Comparison of ENCODE assay signal across 11 cellular contexts in genomic region chr22:23245045-23245798, GRCh38.
DNase-seq lines count a peak whose midpoint lies in the region; ATAC-seq and TF ChIP-seq lines count a peak whose summit lies in the region.
"Had no signal": no experiment of that assay in that cellular context is flagged by ENCODE, and none has a peak within 500 bp of the region (broad histone marks: within the 10 kb centered on the region; RNA-seq: fewer than 3 reads in every experiment).

No MANE protein-coding gene starts in this region.

- H4K5ac ChIP-seq in H9 (ENCODE audit: insufficient read length, low read depth, low read length), result no peak overlapping the region

- peaks cover 2 to 13% (median 10%) of the 10 kb centered on the region in 3 experiments for H3K36me3 Mint-ChIP-seq in H9 (ENCODE audit: insufficient read depth in 1 of 3, low read depth in 3 of 3)

- H3K27me3 Mint-ChIP-seq in H9 (ENCODE audit: low read depth), result no peaks in the 10 kb centered on the region

- no peak overlapping the region for H3K4me2 ChIP-seq in H9 (ENCODE audit: insufficient read depth, insufficient read length, low read length)

- H2AFZ ChIP-seq in H9 (ENCODE audit: low read length), result no peak overlapping the region

- no peak overlapping the region for H2BK20ac ChIP-seq in H9 (ENCODE audit: low read depth, low read length, poor library complexity, severe bottlenecking)

- H3K14ac ChIP-seq in H9 (ENCODE audit: insufficient read depth, low read length), result no peak overlapping the region

- no peaks in the 10 kb centered on the region for H3K36me3 ChIP-seq in mucosa of descending colon (ENCODE audit: low read depth)
- H3K36me3 ChIP-seq in testis (ENCODE audit: low read depth, missing control alignments), result no peaks in the 10 kb centered on the region
- H3K36me3 ChIP-seq: HAP-1 had no signal

- H3K27me3 ChIP-seq in H9 (ENCODE audit: insufficient read depth, low read length) (no peaks in the 10 kb centered on the region), testis (no peaks in the 10 kb centered on the region)
- H3K27me3 ChIP-seq: dorsolateral prefrontal cortex had no signal

- H4K20me1 ChIP-seq in H9 (ENCODE audit: control insufficient read depth, insufficient read depth, insufficient read length), result no peaks in the 10 kb centered on the region

- no peak overlapping the region for H4K91ac ChIP-seq in H9 (ENCODE audit: insufficient read length, low read depth, low read length)

- no peak overlapping the region for H2BK15ac ChIP-seq in H9 (ENCODE audit: low read depth, low read length)

- peaks cover 25% of the 10 kb centered on the region; the same call in 1 of the 2 replicates for H3K79me2 ChIP-seq in H9 (ENCODE audit: insufficient read depth, low read length)

- H3K9ac ChIP-seq in H9 (ENCODE audit: extremely low read depth, insufficient read length, low read length), result no peak overlapping the region

- no peak overlapping the region for H2BK5ac ChIP-seq in H9 (ENCODE audit: insufficient read length, low read length)

- H3K56ac ChIP-seq in H9 (ENCODE audit: insufficient read length, low read depth, low read length), result no peak overlapping the region

- TF ChIP-seq CTCF in H9 (conservative IDR thresholded peaks at IDR 0.05) (no peak), astrocyte of the cerebellum (IDR thresholded peaks at IDR 0.05; ENCODE audit: low read depth, low read length, missing control alignments) (no peak), mucosa of descending colon (IDR thresholded peaks at IDR 0.05) (no peak), testis (IDR thresholded peaks at IDR 0.05) (no peak)

- peaks cover 4% of the 10 kb centered on the region for H3K23me2 ChIP-seq in H9 (ENCODE audit: insufficient read length, low read depth, low read length, poor library complexity, severe bottlenecking)

- H3K4me3 Mint-ChIP-seq in H9, result no peak overlapping the region; a peak in 1 of 5 replicates

- H3K9me3 ChIP-seq in H9 (ENCODE audit: control insufficient read depth, low read depth, low read length) (no peaks in the 10 kb centered on the region), mucosa of descending colon (no peaks in the 10 kb centered on the region), testis (no peaks in the 10 kb centered on the region)
- H3K9me3 ChIP-seq: HAP-1 had no signal

- no peak overlapping the region for H2BK120ac ChIP-seq in H9 (ENCODE audit: low read depth, low read length, poor library complexity, severe bottlenecking)

- no peak overlapping the region for H3K4ac ChIP-seq in H9 (ENCODE audit: low read depth, low read length)

- H3K27ac Mint-ChIP-seq in H9, result peak overlapping the region; percentile 78 to 96 (median 80); a peak in 6 of 7 replicates

- WGBS in H9 (ENCODE audit: extremely low coverage, insufficient read length, low lambda C conversion rate), result no CpG with 5 or more reads among the region's 17 CpGs
- 74 to 92% methylated on average over 17 of the region's 17 CpGs for WGBS in testis, 2 donors

- no peak overlapping the region for H3T11ph ChIP-seq in H9 (ENCODE audit: low read length)

- ATAC-seq in mucosa of descending colon, result peak; percentile 29
- ATAC-seq in HG03196 (IDR thresholded peaks at IDR 0.05; ENCODE audit: unreplicated experiment), result no peak
- no peak for ATAC-seq in GM21360 (IDR thresholded peaks at IDR 0.05; ENCODE audit: unreplicated experiment)

- H2AK5ac ChIP-seq in H9 (ENCODE audit: insufficient read length, low read length), result no peak overlapping the region

- TF ChIP-seq POLR2A in testis (IDR thresholded peaks at IDR 0.05), result no peak

- intact Hi-C loops in mucosa of descending colon (cut with DNase I, micrococcal nuclease), result no loop called here
- intact Hi-C loops in testis (cut with DNase I; ENCODE audit: low total_unique reads), result no loop called here

- no peak overlapping the region for H3K18ac ChIP-seq in H9 (ENCODE audit: insufficient read length, low read depth, low read length)

- no peaks in the 10 kb centered on the region; a peak in 1 of 5 replicates for H3K9me3 Mint-ChIP-seq in H9

- H3K23ac ChIP-seq in H9 (ENCODE audit: insufficient read length, low read depth, low read length), result no peak overlapping the region

- in situ Hi-C loops in ACHN (cut with HindIII; ENCODE audit: low pct_ligation_motif_present, low pct_unique_long_range_greater_than_20kb, low sequenced_read_pairs), result no loop called here
- in situ Hi-C loops in astrocyte of the cerebellum (cut with HindIII; ENCODE audit: low sequenced_read_pairs), result loop anchor here (25.0 kb wide), 1 partner anchor 1308 kb away; no protein-coding TSS in a partner anchor

- no peak overlapping the region for H3K4me3 ChIP-seq in astrocyte of the cerebellum (ENCODE audit: low read depth, low read length)
- no peak overlapping the region for H3K4me3 ChIP-seq in mucosa of descending colon
- H3K4me3 ChIP-seq in testis, result no peak overlapping the region
- H3K4me3 ChIP-seq: dorsolateral prefrontal cortex, HAP-1 had no signal

- peaks cover 33% of the 10 kb centered on the region for H3K4me1 ChIP-seq in H9 (ENCODE audit: insufficient read depth, low read length)
- peaks cover 2% of the 10 kb centered on the region for H3K4me1 ChIP-seq in mucosa of descending colon (ENCODE audit: low read depth)
- no peaks in the 10 kb centered on the region for H3K4me1 ChIP-seq in testis

- H2BK12ac ChIP-seq in H9 (ENCODE audit: insufficient read length, low read depth, low read length), result no peak overlapping the region

- H3K27ac ChIP-seq in H9 (ENCODE audit: insufficient read length, low read depth, low read length) (no peak overlapping the region), testis (no peak overlapping the region)

- peaks cover 11% of the 10 kb centered on the region for H3K79me1 ChIP-seq in H9 (ENCODE audit: insufficient read depth, low read depth, low read length, poor library complexity, severe bottlenecking)

- H4K8ac ChIP-seq in H9 (replicated peaks; ENCODE audit: insufficient read length, low read depth, low read length), result no peak overlapping the region

- DNase-seq in ACHN (peak; percentile 82), H9 (no peak), astrocyte of the cerebellum (ENCODE audit: low read depth) (peak; percentile 8), mucosa of descending colon (no peak), DMS 273 (lab: John Stamatoyannopoulos, UW; ENCODE audit: unreplicated experiment) (no peak), testis (no peak)
- DNase-seq: dorsolateral prefrontal cortex, SHP77 treated with DMSO at 0.1 percent for 48 hours had no signal

- H3K4me1 Mint-ChIP-seq in H9, result peaks cover 86 to 92% of the 10 kb centered on the region in 2 experiments

Comparison
In these comparisons a context has a peak if more than half of its experiments do, and no peak if none do; other contexts are left out.
1. DNase-seq: peak in ACHN (single experiment) and astrocyte of the cerebellum (single experiment); none in H9 (single experiment), mucosa of descending colon (0 of 3), DMS 273 (single experiment) and testis (single experiment).